In the genomic region with DNA sequence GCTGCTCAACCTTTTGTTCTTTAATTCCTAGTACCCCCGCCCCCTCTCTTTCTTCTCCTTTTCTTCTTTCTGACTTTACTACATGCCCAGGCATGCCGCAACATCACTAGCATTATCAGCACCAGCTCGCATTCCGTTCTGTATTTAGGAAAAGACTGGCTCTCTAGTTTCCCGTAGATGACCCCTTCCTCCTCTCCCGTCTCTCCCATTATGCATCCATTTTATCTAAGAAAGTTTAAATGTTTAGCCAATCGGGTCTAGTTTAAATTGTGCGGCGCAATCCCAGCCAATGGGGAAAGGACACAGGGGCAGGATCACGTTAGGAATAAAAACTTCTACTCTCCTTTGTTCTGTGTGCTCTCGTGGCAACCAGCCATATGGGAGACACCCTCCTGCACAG, we compare ENCODE assay signal across 1 cellular context.
TF ChIP-seq lines count a peak whose summit lies in the region.

No MANE protein-coding gene starts in this region.

TF ChIP-seq in K562, 482 proteins besides CTCF, POLR2A, EP300 and RAD21:
- TF ChIP-seq NCOA2 (IDR thresholded peaks at IDR 0.05; ENCODE audit: partially characterized antibody in 2 of 2), result no peak
- no peak for TF ChIP-seq KLF13 (tag; IDR thresholded peaks at IDR 0.05; ENCODE audit: borderline replicate concordance, low read depth)
- TF ChIP-seq STAG1 (CRISPR knock-in tag; IDR thresholded peaks at IDR 0.05; ENCODE audit: borderline replicate concordance), result no peak
- TF ChIP-seq HNRNPL (IDR thresholded peaks at IDR 0.05; ENCODE audit: low read depth, low read length), result no peak
- TF ChIP-seq CBX2 (IDR thresholded peaks at IDR 0.05; ENCODE audit: insufficient read depth, low read length, poor library complexity, severe bottlenecking), result no peak
- no peak for TF ChIP-seq DPF2 (IDR thresholded peaks at IDR 0.05)
- TF ChIP-seq MEF2D (tag; conservative IDR thresholded peaks at IDR 0.05; ENCODE audit: low read depth), result no peak
- no peak for TF ChIP-seq SNRNP70 (optimal IDR thresholded peaks at IDR 0.05; ENCODE audit: low read depth, low read length)
- TF ChIP-seq, protein P1, sequence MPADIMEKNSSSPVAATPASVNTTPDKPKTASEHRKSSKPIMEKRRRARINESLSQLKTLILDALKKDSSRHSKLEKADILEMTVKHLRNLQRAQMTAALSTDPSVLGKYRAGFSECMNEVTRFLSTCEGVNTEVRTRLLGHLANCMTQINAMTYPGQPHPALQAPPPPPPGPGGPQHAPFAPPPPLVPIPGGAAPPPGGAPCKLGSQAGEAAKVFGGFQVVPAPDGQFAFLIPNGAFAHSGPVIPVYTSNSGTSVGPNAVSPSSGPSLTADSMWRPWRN (IDR thresholded peaks at IDR 0.05; ENCODE audit: low read depth), result no peak
- TF ChIP-seq ESRRB (CRISPR knock-in tag; IDR thresholded peaks at IDR 0.05; ENCODE audit: borderline replicate concordance), result no peak
- no peak for TF ChIP-seq MAFF (IDR thresholded peaks at IDR 0.05; ENCODE audit: low read length)
- no peak for TF ChIP-seq RBM34 (IDR thresholded peaks at IDR 0.05; ENCODE audit: borderline replicate concordance, insufficient read depth, low read length)
- no peak for TF ChIP-seq ZNF12 (CRISPR knock-in tag; IDR thresholded peaks at IDR 0.05)
- TF ChIP-seq ESRRA (IDR thresholded peaks at IDR 0.05; ENCODE audit: borderline replicate concordance, low read depth), result no peak
- TF ChIP-seq MAFK (IDR thresholded peaks at IDR 0.05; ENCODE audit: low read length), result no peak
- TF ChIP-seq PPARD (CRISPR knock-in tag; IDR thresholded peaks at IDR 0.05), result no peak
- TF ChIP-seq CBFA2T2 (conservative IDR thresholded peaks at IDR 0.05), result no peak
- TF ChIP-seq ERF (CRISPR knock-in tag; IDR thresholded peaks at IDR 0.05), result no peak
- TF ChIP-seq CBX5 (IDR thresholded peaks at IDR 0.05; ENCODE audit: borderline replicate concordance, low read depth), result no peak
